ENCODE assay signal across 19 cellular contexts in the genomic region with DNA sequence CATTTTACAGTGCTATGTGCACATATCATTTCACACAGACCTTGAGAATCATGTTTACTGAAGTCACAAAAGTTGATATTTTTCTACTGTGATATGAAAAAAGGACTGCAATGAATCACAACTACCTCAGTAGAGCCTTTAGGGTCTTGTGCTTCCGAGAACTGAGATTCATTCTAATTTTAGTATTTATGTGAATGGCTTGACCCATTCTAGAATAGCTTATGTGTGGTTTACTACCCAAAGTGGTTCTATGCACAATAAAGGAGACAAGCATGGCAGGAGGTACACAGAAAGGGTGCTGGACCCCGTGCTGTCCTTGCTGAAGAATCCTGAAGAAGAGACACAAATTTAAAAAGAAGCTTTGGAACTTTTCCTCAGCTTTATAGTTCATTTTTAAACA. TPM values are rescaled to one million over a fixed set of nuclear protein-coding genes. Genes with fewer than 3 reads are reported as not detected.
A peak's percentile ranks its signal among the peaks of the same experiment; 100 is the strongest.
DNase-seq lines count a peak whose midpoint lies in the region; ATAC-seq and TF ChIP-seq lines count a peak whose summit lies in the region.
"Had no signal": no experiment of that assay in that cellular context is flagged by ENCODE, and none has a peak within 500 bp of the region (broad histone marks: within the 10 kb centered on the region; RNA-seq: fewer than 3 reads in every experiment).

No MANE protein-coding gene starts in this region.

- peaks cover 4% of the 10 kb centered on the region for H3K9me3 Mint-ChIP-seq in T-helper 2 cell treated with Interferon-gamma antibody and Interleukin-4, amounts not matched to agents 5 μg/mL and 100 μg/mL, for 36 hours
- H3K9me3 Mint-ChIP-seq: T-helper 1 cell treated with Interleukin-12 subunit alpha and Interleukin-12 subunit beta and Interleukin-4 antibody, amounts not matched to agents 30 μg/mL and 1 μg/mL, for 36 hours had no signal

- no peaks in the 10 kb centered on the region for H3K4me1 Mint-ChIP-seq in T-helper 2 cell treated with Interferon-gamma antibody and Interleukin-4, amounts not matched to agents 5 μg/mL and 100 μg/mL, for 36 hours (ENCODE audit: low read depth)

- no peak for TF ChIP-seq CTCF in psoas muscle (IDR thresholded peaks at IDR 0.05)

- H3K4me1 ChIP-seq in psoas muscle = peaks cover 28% of the 10 kb centered on the region
- H3K4me1 ChIP-seq: A549 had no signal

- peak overlapping the region; percentile 50 for H3K27ac ChIP-seq in psoas muscle
- H3K27ac ChIP-seq: A549 had no signal

- H3K4me3 Mint-ChIP-seq in T-helper 2 cell treated with Interferon-gamma antibody and Interleukin-4, amounts not matched to agents 5 μg/mL and 100 μg/mL, for 36 hours = no peak overlapping the region
- H3K4me3 Mint-ChIP-seq: HFFc6; T-helper 1 cell treated with Interleukin-12 subunit alpha and Interleukin-12 subunit beta and Interleukin-4 antibody, amounts not matched to agents 30 μg/mL and 1 μg/mL, for 36 hours had no signal

- no peaks in the 10 kb centered on the region for H3K27me3 ChIP-seq in psoas muscle (ENCODE audit: insufficient read depth in 3 of 3, low read length in 2 of 3)

- intact Hi-C loops in psoas muscle (cut with DNase I) = no loop called here

- H3K36me3 Mint-ChIP-seq in T-helper 2 cell treated with Interferon-gamma antibody and Interleukin-4, amounts not matched to agents 5 μg/mL and 100 μg/mL, for 36 hours (ENCODE audit: low read depth) = no peaks in the 10 kb centered on the region

- peak; percentile 59 for ATAC-seq in GM18858 (IDR thresholded peaks at IDR 0.05; ENCODE audit: unreplicated experiment)
- peak; percentile 57 for ATAC-seq in HG02852 (IDR thresholded peaks at IDR 0.05; ENCODE audit: unreplicated experiment)
- peak; percentile 56 for ATAC-seq in HG03520 (IDR thresholded peaks at IDR 0.05; ENCODE audit: unreplicated experiment)
- no peak for ATAC-seq in psoas muscle
- ATAC-seq: A549 had no signal

- no peak overlapping the region for H3K27ac Mint-ChIP-seq in T-helper 2 cell treated with Interferon-gamma antibody and Interleukin-4, amounts not matched to agents 5 μg/mL and 100 μg/mL, for 36 hours
- H3K27ac Mint-ChIP-seq: HFFc6; T-helper 1 cell treated with Interleukin-12 subunit alpha and Interleukin-12 subunit beta and Interleukin-4 antibody, amounts not matched to agents 30 μg/mL and 1 μg/mL, for 36 hours had no signal

- no peak for DNase-seq in psoas muscle
- no peak for DNase-seq in DMS79 (lab: John Stamatoyannopoulos, UW)
- no peak for DNase-seq in T-helper 2 cell treated with Interferon-gamma antibody and Interleukin-4, amounts not matched to agents 5 μg/mL and 100 μg/mL, for 36 hours (ENCODE audit: low spot score)
- DNase-seq in activated T-cell treated with anti-CD3 and anti-CD28 coated beads for 4 hours = no peak
- no peak for DNase-seq in amniotic stem cell (lab: John Stamatoyannopoulos, UW)
- DNase-seq: C1 segment of cervical spinal cord; DMS 273 treated with DMSO at 0.1 percent for 48 hours; HFFc6; NCI-H1092 treated with DMSO at 0.1 percent for 48 hours; NCI-H1694; NCI-H526 treated with DMSO at 0.1 percent for 48 hours; NK-92 treated with Interleukin-12 subunit alpha and Interleukin-12 subunit beta, amount 100 ng/mL, for 24 hours; OCI-M1; SIG-M5 had no signal

- 69 to 82% (median 74%) methylated on average over 2 of the region's 2 CpGs for WGBS in psoas muscle, 3 donors

- H3K36me3 ChIP-seq in psoas muscle (ENCODE audit: insufficient read depth in 1 of 2, low read depth in 1 of 2) = peaks cover 0 to 29% of the 10 kb centered on the region in 2 donors

- H3K4me3 ChIP-seq in psoas muscle = no peak overlapping the region
- H3K4me3 ChIP-seq: A549 had no signal

- H3K27me3 Mint-ChIP-seq in T-helper 2 cell treated with Interferon-gamma antibody and Interleukin-4, amounts not matched to agents 5 μg/mL and 100 μg/mL, for 36 hours (ENCODE audit: low read depth) = peaks cover 3% of the 10 kb centered on the region

- no peaks in the 10 kb centered on the region for H3K9me3 ChIP-seq in psoas muscle
- H3K9me3 ChIP-seq: A549 had no signal

RNA-seq across cellular contexts. Expression of a gene that starts 28.2 kb away (rescaled TPM):
- 100 to 1,000 TPM; 148 to 530 (median 257) TPM for total RNA-seq in psoas muscle
- polyA plus RNA-seq in psoas muscle = 10 to 100 TPM in 2 of 3 donors, 1 to 10 TPM in 1; 9.3 to 96.4 (median 32.0) TPM

Comparison
In these comparisons a context has a peak if more than half of its experiments do, and no peak if none do; other contexts are left out.
1. ATAC-seq: peak in GM18858 (single experiment), HG02852 (single experiment) and HG03520 (single experiment); none in psoas muscle (0 of 4).